Comparison of ENCODE assay signal across 8 cellular contexts in genomic region chr16:67719048-67719777, GRCh38. TPM values are rescaled to one million over a fixed set of nuclear protein-coding genes. Genes with fewer than 3 reads are reported as not detected.
DNase-seq lines count a peak whose midpoint lies in the region; ATAC-seq and TF ChIP-seq lines count a peak whose summit lies in the region.

Gene GFOD2 (minus strand): TSS chr16:67719316. CDS start chr16:67685715, 33,601 bp downstream.

- TF ChIP-seq EP300 in ovary (IDR thresholded peaks at IDR 0.05) = no peak

- H3K27me3 ChIP-seq in ovary (no peaks in the 10 kb centered on the region), thyroid gland (no peaks in the 10 kb centered on the region)

- ATAC-seq in HG02610 (IDR thresholded peaks at IDR 0.05; ENCODE audit: unreplicated experiment) = peak; percentile 76

- CTCF ChIA-PET in GM10248 (lab: Yijun Ruan, JAX) = interaction anchor here (0.7 to 3.1 kb wide), 15 partner anchors 10 to 238 kb away, joined by 3 to 15 read pairs (median 4); partner anchors contain the start of genes ATP6V0D1, CARMIL2, CTCF and TSNAXIP1

- no peaks in the 10 kb centered on the region for H3K27me3 Mint-ChIP-seq in activated naive CD8-positive, alpha-beta T cell treated with anti-CD3 and anti-CD28 coated beads for 36 hours

- peak within 1 kb of the TSS; percentile 94 for H3K4me3 Mint-ChIP-seq in activated naive CD8-positive, alpha-beta T cell treated with anti-CD3 and anti-CD28 coated beads for 36 hours

- peaks cover 28% of the 10 kb centered on the region for H3K4me1 Mint-ChIP-seq in activated naive CD8-positive, alpha-beta T cell treated with anti-CD3 and anti-CD28 coated beads for 36 hours

- H3K27ac ChIP-seq in ovary (peak within 1 kb of the TSS in 1 of 2 donors; percentile 46), thyroid gland (peak within 1 kb of the TSS; percentile 68 to 75 (median 75))

- TF ChIP-seq POLR2A in ovary (IDR thresholded peaks at IDR 0.05) = peak; percentile 84
- TF ChIP-seq POLR2A in thyroid gland (IDR thresholded peaks at IDR 0.05) = peak in 1 of 2 donors; percentile 85

- peak within 1 kb of the TSS; percentile 95 for H3K27ac Mint-ChIP-seq in activated naive CD8-positive, alpha-beta T cell treated with anti-CD3 and anti-CD28 coated beads for 36 hours

- DNase-seq in GM10248 (ENCODE audit: extremely low spot score) (peak; percentile 100), NCI-H1105 (lab: John Stamatoyannopoulos, UW) (peak; percentile 81), SKM-1 treated with dmso at 0.1 percent for 144 hours (lab: John Stamatoyannopoulos, UW; ENCODE audit: unreplicated experiment) (peak; percentile 91), head of caudate nucleus (peak; percentile 89 to 99 (median 97)), ovary (peak; percentile 97 to 99 (median 98)), thyroid gland (peak; percentile 94 to 95)
- peak; percentile 96 for DNase-seq in activated naive CD8-positive, alpha-beta T cell treated with anti-CD3 and anti-CD28 coated beads for 36 hours

- POLR2A ChIA-PET in GM10248 (lab: Yijun Ruan, JAX) = interaction anchor here (0.5 to 1.2 kb wide), 4 partner anchors 13 to 87 kb away, joined by 3 to 9 read pairs (median 4); partner anchors contain the start of genes RANBP10 and TSNAXIP1

- TF ChIP-seq CTCF in GM10248 (IDR thresholded peaks at IDR 0.05; ENCODE audit: control extremely low read depth, extremely low read depth, low read depth, missing control alignments) = no peak
- TF ChIP-seq CTCF in ovary (IDR thresholded peaks at IDR 0.05) = no peak
- no peak for TF ChIP-seq CTCF in thyroid gland (IDR thresholded peaks at IDR 0.05)

- H3K9me3 Mint-ChIP-seq in activated naive CD8-positive, alpha-beta T cell treated with anti-CD3 and anti-CD28 coated beads for 36 hours = no peaks in the 10 kb centered on the region

- intact Hi-C loops in head of caudate nucleus (cut with DNase I) = no loop called here
- intact Hi-C loops in ovary (cut with DNase I) = no loop called here
- intact Hi-C loops in thyroid gland (cut with DNase I) = loop anchor here (5.0 kb wide), 1 partner anchor 83 kb away; no protein-coding TSS in a partner anchor

- H3K9me3 ChIP-seq in ovary (no peaks in the 10 kb centered on the region), thyroid gland (no peaks in the 10 kb centered on the region)

- WGBS in ovary, 3 donors = 0 to 1% (median 1%) methylated on average over 39 to 59 of the region's 59 CpGs
- 0% methylated on average over 11 to 16 of the region's 59 CpGs for WGBS in thyroid gland, 2 donors

- peak within 1 kb of the TSS; percentile 96 for H3K4me3 ChIP-seq in ovary
- H3K4me3 ChIP-seq in thyroid gland (replicated peaks in 1 of 3) = peak within 1 kb of the TSS; percentile 4 to 97 (median 46)

- H3K36me3 Mint-ChIP-seq in activated naive CD8-positive, alpha-beta T cell treated with anti-CD3 and anti-CD28 coated beads for 36 hours = no peaks in the 10 kb centered on the region

- H3K4me1 ChIP-seq in ovary (ENCODE audit: insufficient read depth) (peaks cover 3% of the 10 kb centered on the region), thyroid gland (peaks cover 12 to 16% of the 10 kb centered on the region in 2 donors)

- H3K36me3 ChIP-seq in ovary = no peaks in the 10 kb centered on the region
- no peaks in the 10 kb centered on the region for H3K36me3 ChIP-seq in thyroid gland

RNA-seq across cellular contexts. Expression of gene GFOD2, which starts in this region (rescaled TPM):
- total RNA-seq in activated naive CD8-positive, alpha-beta T cell treated with anti-CD3 and anti-CD28 coated beads for 36 hours = 10 to 100 TPM; 13.1 to 14.0 TPM
- total RNA-seq in ovary (10 to 100 TPM in 6 of 7 donors, 1 to 10 TPM in 1; 8.6 to 15.9 (median 13.4) TPM), thyroid gland (10 to 100 TPM; 10.9 to 27.5 (median 23.7) TPM)
- 10 to 100 TPM in 1 of 2 donors, 1 to 10 TPM in 1; 8.3 to 10.9 TPM for polyA plus RNA-seq in ovary
